8 cellular contexts compared by ENCODE assay signal in genomic region chr14:87896393-87897380, GRCh38.
DNase-seq lines count a peak whose midpoint lies in the region; ATAC-seq and TF ChIP-seq lines count a peak whose summit lies in the region.

No MANE protein-coding gene starts in this region.

- H3K36me3 Mint-ChIP-seq in Calu3 (ENCODE audit: insufficient read depth, unreplicated experiment): no peaks in the 10 kb centered on the region
- H3K36me3 Mint-ChIP-seq in stimulated activated memory B cell treated with anti-CD40 and anti-IgM and Interleukin-4, amounts not matched to agents 10 μg/mL and 1 μg/mL and 100 μg/mL, for 72 hours: no peaks in the 10 kb centered on the region

- peak overlapping the region; percentile 52; the same call in 1 of the 2 replicates for H3K27ac ChIP-seq in SK-N-MC

- peak; percentile 25 for DNase-seq in Calu3
- peak; percentile 38 for DNase-seq in NCI-H1092 (lab: John Stamatoyannopoulos, UW)
- peak; percentile 87 for DNase-seq in SK-N-MC (ENCODE audit: low read depth, low spot score)
- DNase-seq in fibroblast of the conjunctiva (ENCODE audit: low read depth): peak; percentile 30
- DNase-seq in renal cortical epithelial cell (ENCODE audit: low read depth): peak; percentile 48

- H3K27ac Mint-ChIP-seq in Calu3 (ENCODE audit: unreplicated experiment): no peak overlapping the region
- no peak overlapping the region for H3K27ac Mint-ChIP-seq in stimulated activated memory B cell treated with anti-CD40 and anti-IgM and Interleukin-4, amounts not matched to agents 10 μg/mL and 1 μg/mL and 100 μg/mL, for 72 hours

- CTCF ChIA-PET in Calu3 (lab: Charles Lee): interaction anchor here (2.0 kb wide), 1 partner anchor 151 kb away, joined by 9 read pairs; no protein-coding TSS in a partner anchor

- no peaks in the 10 kb centered on the region for H3K27me3 Mint-ChIP-seq in Calu3 (ENCODE audit: unreplicated experiment)
- no peaks in the 10 kb centered on the region for H3K27me3 Mint-ChIP-seq in stimulated activated memory B cell treated with anti-CD40 and anti-IgM and Interleukin-4, amounts not matched to agents 10 μg/mL and 1 μg/mL and 100 μg/mL, for 72 hours

- H3K9me3 ChIP-seq in SK-N-MC (ENCODE audit: low read depth, low read length): no peaks in the 10 kb centered on the region

- intact Hi-C loops in Calu3 (cut with micrococcal nuclease; ENCODE audit: unreplicated experiment): loop anchor here (1.0 to 5.0 kb wide), 3 partner anchors 91 to 279 kb away; no protein-coding TSS in a partner anchor

- H3K9ac ChIP-seq in SK-N-MC (ENCODE audit: insufficient read length): peak overlapping the region; percentile 52

- no peaks in the 10 kb centered on the region for H3K9me3 Mint-ChIP-seq in Calu3 (ENCODE audit: low read depth, unreplicated experiment)
- H3K9me3 Mint-ChIP-seq in stimulated activated memory B cell treated with anti-CD40 and anti-IgM and Interleukin-4, amounts not matched to agents 10 μg/mL and 1 μg/mL and 100 μg/mL, for 72 hours: no peaks in the 10 kb centered on the region

- no peak overlapping the region for H3K4me3 Mint-ChIP-seq in Calu3 (ENCODE audit: low read depth, unreplicated experiment)
- no peak overlapping the region for H3K4me3 Mint-ChIP-seq in stimulated activated memory B cell treated with anti-CD40 and anti-IgM and Interleukin-4, amounts not matched to agents 10 μg/mL and 1 μg/mL and 100 μg/mL, for 72 hours

- peak; percentile 64 for ATAC-seq in GM21390 (IDR thresholded peaks at IDR 0.05; ENCODE audit: unreplicated experiment)
- ATAC-seq in stimulated activated memory B cell treated with anti-CD40 and anti-IgM and Interleukin-4, amounts not matched to agents 10 μg/mL and 1 μg/mL and 100 μg/mL, for 72 hours: no peak
- no peak for ATAC-seq in GM18907 (IDR thresholded peaks at IDR 0.05; ENCODE audit: unreplicated experiment)

- TF ChIP-seq CTCF in Calu3 (IDR thresholded peaks at IDR 0.05; ENCODE audit: unreplicated experiment): no peak

- peaks cover 6% of the 10 kb centered on the region for H3K4me1 Mint-ChIP-seq in Calu3 (ENCODE audit: low read depth, unreplicated experiment)
- H3K4me1 Mint-ChIP-seq in stimulated activated memory B cell treated with anti-CD40 and anti-IgM and Interleukin-4, amounts not matched to agents 10 μg/mL and 1 μg/mL and 100 μg/mL, for 72 hours: no peaks in the 10 kb centered on the region

- BruUV-seq in Calu3 (replicated peaks; lab: Mats Ljungman, UMichigan): no TSS peak

- no peaks in the 10 kb centered on the region for H3K36me3 ChIP-seq in SK-N-MC (ENCODE audit: insufficient read depth, low read length)

- H3K4me3 ChIP-seq in SK-N-MC: no peak overlapping the region

Comparison
In these comparisons a context has a peak if more than half of its experiments do, and no peak if none do; other contexts are left out.
1. DNase-seq: peak in every context shown above with its lines; median percentile 87 in SK-N-MC; 48 in renal cortical epithelial cell; 38 in NCI-H1092; 30 in fibroblast of the conjunctiva; 25 in Calu3.